ENCODE assay signal across 8 cellular contexts in genomic region chr2:121755237-121756111, GRCh38. TPM values are rescaled to one million over a fixed set of nuclear protein-coding genes. Genes with fewer than 3 reads are reported as not detected.
DNase-seq lines count a peak whose midpoint lies in the region; ATAC-seq and TF ChIP-seq lines count a peak whose summit lies in the region.

Gene TSN, plus strand, starts transcription at chr2:121755651. Its CDS starts 129 bp downstream, at chr2:121755780.

- intact Hi-C loops in breast epithelium (cut with DNase I; ENCODE audit: low total_unique reads), result no loop called here

- no peak for TF ChIP-seq POLR2A in breast epithelium (IDR thresholded peaks at IDR 0.05)

- peak; percentile 100 for ATAC-seq in GM18909 (IDR thresholded peaks at IDR 0.05; ENCODE audit: poor library complexity, unreplicated experiment)
- ATAC-seq in HG03159 (IDR thresholded peaks at IDR 0.05; ENCODE audit: unreplicated experiment), result peak; percentile 100

- TF ChIP-seq CTCF in WERI-Rb-1 (IDR thresholded peaks at IDR 0.05; ENCODE audit: low read depth, low read length), result no peak
- no peak for TF ChIP-seq CTCF in breast epithelium (IDR thresholded peaks at IDR 0.05)

- DNase-seq in AG08395 (ENCODE audit: low spot score), result peak; percentile 97
- DNase-seq in NCI-H2227 (lab: John Stamatoyannopoulos, UW; ENCODE audit: unreplicated experiment), result peak; percentile 99
- DNase-seq in WERI-Rb-1, result peak; percentile 97
- DNase-seq in breast epithelium (ENCODE audit: low spot score in 2 of 2), result peak; percentile 95

- H3K36me3 ChIP-seq in WERI-Rb-1, result peaks cover 24% of the 10 kb centered on the region
- H3K36me3 ChIP-seq in breast epithelium, result no peaks in the 10 kb centered on the region
- peaks cover 7 to 12% (median 10%) of the 10 kb centered on the region in 3 donors for H3K36me3 ChIP-seq in skeletal muscle tissue (ENCODE audit: control insufficient read depth in 3 of 3, insufficient read depth in 3 of 3, low read length in 3 of 3)

- peak within 1 kb of the TSS; percentile 75 for H3K4me3 ChIP-seq in WERI-Rb-1 (ENCODE audit: low read depth, low read length)
- peak within 1 kb of the TSS; percentile 90 to 97 (median 93) for H3K4me3 ChIP-seq in breast epithelium
- H3K4me3 ChIP-seq in iPS-18c (ENCODE audit: insufficient read depth, low read depth, low read length), result peak within 1 kb of the TSS; percentile 79
- H3K4me3 ChIP-seq in skeletal muscle tissue (ENCODE audit: low read length in 3 of 3), result peak within 1 kb of the TSS; percentile 87 to 98 (median 95)

- H3K27ac ChIP-seq in WERI-Rb-1, result peak within 1 kb of the TSS; percentile 75
- peak within 1 kb of the TSS; percentile 81 to 84 for H3K27ac ChIP-seq in breast epithelium
- peak within 1 kb of the TSS; percentile 81 for H3K27ac ChIP-seq in skeletal muscle tissue (ENCODE audit: low read depth, low read length)

- peak within 1 kb of the TSS; percentile 95 to 98 (median 97) for H3K9ac ChIP-seq in skeletal muscle tissue (ENCODE audit: low read depth in 1 of 3, low read length in 3 of 3)

- no peaks in the 10 kb centered on the region for H3K9me3 ChIP-seq in WERI-Rb-1 (ENCODE audit: severe bottlenecking)
- H3K9me3 ChIP-seq in breast epithelium, result no peaks in the 10 kb centered on the region
- no peaks in the 10 kb centered on the region for H3K9me3 ChIP-seq in iPS-18c (ENCODE audit: control insufficient read depth, insufficient read depth, low read length)
- H3K9me3 ChIP-seq in skeletal muscle tissue (ENCODE audit: control insufficient read depth in 3 of 3, low read length in 3 of 3), result no peaks in the 10 kb centered on the region

- H3K4me1 ChIP-seq in breast epithelium, result peaks cover 0 to 13% of the 10 kb centered on the region in 2 donors
- H3K4me1 ChIP-seq in skeletal muscle tissue (ENCODE audit: control insufficient read depth in 3 of 3, insufficient read depth in 3 of 3, low read length in 3 of 3), result peaks cover 11 to 26% (median 12%) of the 10 kb centered on the region in 3 donors

- no peaks in the 10 kb centered on the region for H3K27me3 ChIP-seq in WERI-Rb-1 (ENCODE audit: insufficient read depth, low read depth, severe bottlenecking)
- no peaks in the 10 kb centered on the region for H3K27me3 ChIP-seq in breast epithelium
- no peaks in the 10 kb centered on the region for H3K27me3 ChIP-seq in skeletal muscle tissue (ENCODE audit: control insufficient read depth in 3 of 3, insufficient read depth in 3 of 3, low read length in 3 of 3)

RNA-seq across cellular contexts. Expression of gene TSN, which starts in this region (rescaled TPM):
- total RNA-seq in breast epithelium, result 10 to 100 TPM; 35.1 to 55.8 (median 42.7) TPM
- 54.3 TPM for total RNA-seq in skeletal muscle tissue

Comparison
In these comparisons a context has a peak if more than half of its experiments do, and no peak if none do; other contexts are left out.
1. Peak in every context shown above with its lines: DNase-seq, ATAC-seq, H3K4me3 ChIP-seq and H3K27ac ChIP-seq.